ENCODE assay signal across 1 cellular context in genomic region chr11:120667281-120667680, GRCh38.
TF ChIP-seq lines count a peak whose summit lies in the region.

No MANE protein-coding gene starts in this region.

TF ChIP-seq in HEK293, 187 proteins besides CTCF, POLR2A, EP300 and RAD21:
- TF ChIP-seq ZNF518A (tag by site-specific recombination; conservative IDR thresholded peaks at IDR 0.05; ENCODE audit: low read depth) (no peak), EGR2 (tag by site-specific recombination; IDR thresholded peaks at IDR 0.05; ENCODE audit: low read depth) (peak; percentile 97), ZFHX2 (tag by site-specific recombination; conservative IDR thresholded peaks at IDR 0.05) (peak; percentile 99)
